In the genomic region with DNA sequence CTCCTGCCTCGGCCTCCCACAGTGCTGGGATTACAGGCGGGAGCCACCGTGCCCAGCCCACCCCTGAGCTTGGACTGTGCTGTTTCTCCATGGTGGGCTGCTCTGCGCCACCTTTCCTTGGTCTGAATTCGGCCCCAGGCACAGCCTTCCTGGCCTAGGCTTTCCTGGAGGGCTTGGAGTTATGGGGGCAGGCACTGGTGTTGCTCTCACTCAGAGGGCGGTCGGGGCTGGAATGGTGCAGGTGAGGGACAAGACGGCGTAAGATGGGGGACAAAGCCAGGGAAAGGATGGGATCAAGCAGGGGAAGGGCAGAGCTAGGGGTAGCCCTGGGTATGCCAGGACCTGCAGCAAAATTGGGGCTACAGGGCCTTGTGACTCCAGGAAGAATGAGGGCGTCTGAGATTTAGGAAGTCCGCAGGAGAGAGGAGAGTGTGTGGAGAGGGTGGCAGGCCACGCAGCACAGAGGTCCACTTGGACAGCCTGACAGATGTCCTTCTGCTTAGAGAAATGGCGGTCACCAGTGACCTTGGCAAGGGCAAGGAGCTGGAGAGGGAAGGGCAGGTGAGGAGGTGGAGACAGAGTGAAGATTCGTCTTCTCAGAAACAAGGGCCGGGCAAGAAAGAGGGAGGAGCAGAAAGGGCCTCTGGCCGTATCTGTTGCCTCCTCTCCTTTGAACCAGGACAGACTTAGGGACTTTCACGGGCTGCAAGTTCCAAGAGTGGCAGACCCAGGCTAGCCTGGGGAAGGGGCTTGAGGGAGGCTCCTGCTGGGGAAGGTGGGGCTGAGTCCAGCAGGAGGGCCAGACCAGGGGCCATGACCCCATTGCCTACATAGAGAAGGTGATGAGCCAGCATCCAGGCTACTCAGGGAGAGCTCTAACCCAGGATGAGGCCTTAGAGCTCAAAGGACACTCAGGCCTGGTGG, we compare ENCODE assay signal across 9 cellular contexts. TPM values are rescaled to one million over a fixed set of nuclear protein-coding genes. Genes with fewer than 3 reads are reported as not detected.
DNase-seq lines count a peak whose midpoint lies in the region; ATAC-seq and TF ChIP-seq lines count a peak whose summit lies in the region.
"Had no signal": no experiment of that assay in that cellular context is flagged by ENCODE, and none has a peak within 500 bp of the region (broad histone marks: within the 10 kb centered on the region; RNA-seq: fewer than 3 reads in every experiment).

No MANE protein-coding gene starts in this region.

- no TSS peak for BruUV-seq in A673 (replicated peaks; lab: Mats Ljungman, UMichigan)

- H3K36me3 ChIP-seq in ascending aorta (no peaks in the 10 kb centered on the region), tibial nerve (peaks cover 0 to 4% (median 0%) of the 10 kb centered on the region in 3 donors), A673 (ENCODE audit: insufficient read depth, low read length, poor library complexity, severe bottlenecking) (no peaks in the 10 kb centered on the region)

- H3K27me3 ChIP-seq in ascending aorta (no peaks in the 10 kb centered on the region), tibial nerve (no peaks in the 10 kb centered on the region), A673 (replicated peaks; ENCODE audit: insufficient read depth, low read depth, low read length, poor library complexity) (no peaks in the 10 kb centered on the region)

- peaks cover 53% of the 10 kb centered on the region for H3K4me1 Mint-ChIP-seq in activated T-cell treated with anti-CD3 and anti-CD28 coated beads, Interleukin-2, amount 50 U/mL, for 72 hours (ENCODE audit: low read depth)
- peaks cover 44% of the 10 kb centered on the region for H3K4me1 Mint-ChIP-seq in mesothelial cell of epicardium

- peaks cover 0 to 5% of the 10 kb centered on the region in 2 donors for H3K36me3 Mint-ChIP-seq in activated T-cell treated with anti-CD3 and anti-CD28 coated beads, Interleukin-2, amount 50 U/mL, for 72 hours (ENCODE audit: insufficient read depth in 2 of 2)
- no peaks in the 10 kb centered on the region for H3K36me3 Mint-ChIP-seq in mesothelial cell of epicardium

- H3K9me3 Mint-ChIP-seq in activated T-cell treated with anti-CD3 and anti-CD28 coated beads, Interleukin-2, amount 50 U/mL, for 72 hours: no peaks in the 10 kb centered on the region
- H3K9me3 Mint-ChIP-seq in mesothelial cell of epicardium: no peaks in the 10 kb centered on the region

- WGBS in tibial nerve, 2 donors: 89 to 90% methylated on average over 15 to 16 of the region's 17 CpGs

- TF ChIP-seq CTCF in ascending aorta (IDR thresholded peaks at IDR 0.05): no peak
- no peak for TF ChIP-seq CTCF in mesothelial cell of epicardium (IDR thresholded peaks at IDR 0.05; ENCODE audit: unreplicated experiment)
- TF ChIP-seq CTCF in tibial nerve (IDR thresholded peaks at IDR 0.05): no peak
- no peak for TF ChIP-seq CTCF in A673 (conservative IDR thresholded peaks at IDR 0.05; ENCODE audit: low read depth, low read length)
- TF ChIP-seq CTCF in omental fat pad (IDR thresholded peaks at IDR 0.05): no peak

- no peaks in the 10 kb centered on the region for H3K9me3 ChIP-seq in ascending aorta
- no peaks in the 10 kb centered on the region for H3K9me3 ChIP-seq in tibial nerve
- H3K9me3 ChIP-seq in A673 (ENCODE audit: low read depth, low read length, poor library complexity, severe bottlenecking): no peaks in the 10 kb centered on the region

- H3K4me3 ChIP-seq in ascending aorta (no peak overlapping the region), tibial nerve (no peak overlapping the region), A673 (ENCODE audit: low read depth, low read length, poor library complexity, severe bottlenecking) (no peak overlapping the region)

- intact Hi-C loops in ascending aorta (cut with DNase I): loop anchor here (2.0 to 10.0 kb wide), 5 partner anchors 21 to 547 kb away; partner anchors contain the start of genes ELOB, RNF151, RNPS1 and RPS2
- intact Hi-C loops in A673 (cut with micrococcal nuclease; ENCODE audit: unreplicated experiment): no loop called here

- POLR2A ChIA-PET in A673 (lab: Charles Lee; ENCODE audit: low non-redundant PET): interaction anchor here (0.6 kb wide), 1 partner anchor 105 kb away, joined by 3 read pairs; no protein-coding TSS in a partner anchor

- peak overlapping the region; percentile 92 for H3K27ac Mint-ChIP-seq in activated T-cell treated with anti-CD3 and anti-CD28 coated beads, Interleukin-2, amount 50 U/mL, for 72 hours
- H3K27ac Mint-ChIP-seq in mesothelial cell of epicardium: peak overlapping the region; percentile 91

- no peak for DNase-seq in activated T-cell treated with anti-CD3 and anti-CD28 coated beads, Interleukin-2, amount 50 U/mL, for 72 hours
- DNase-seq in activated T-cell treated with anti-CD3 and anti-CD28 coated beads, Interleukin-2, amount 50 U/mL, for 48 hours: no peak
- no peak for DNase-seq in ascending aorta (ENCODE audit: low spot score in 2 of 2)
- no peak for DNase-seq in mesothelial cell of epicardium (ENCODE audit: low spot score in 2 of 2, unreplicated experiment in 2 of 2)
- no peak for DNase-seq in tibial nerve (ENCODE audit: low spot score in 2 of 2)
- DNase-seq in A673 (ENCODE audit: low spot score): no peak
- DNase-seq in omental fat pad (ENCODE audit: low spot score): no peak

- H3K4me1 ChIP-seq in ascending aorta (peaks cover 12 to 28% of the 10 kb centered on the region in 2 donors), tibial nerve (peaks cover 0 to 50% (median 32%) of the 10 kb centered on the region in 4 donors), A673 (ENCODE audit: insufficient read depth, low read length, poor library complexity, severe bottlenecking) (peaks cover 15% of the 10 kb centered on the region)

- peak overlapping the region; percentile 96 to 97 for H3K27ac ChIP-seq in ascending aorta
- peak overlapping the region in 3 of 4 donors; percentile 98 to 100 (median 99) for H3K27ac ChIP-seq in tibial nerve
- no peak overlapping the region for H3K27ac ChIP-seq in A673 (ENCODE audit: low read depth, low read length, poor library complexity, severe bottlenecking)

- CTCF ChIA-PET in A673 (lab: Charles Lee): interaction anchor here (1.0 kb wide), 1 partner anchor 11 kb away, joined by 6 read pairs; no protein-coding TSS in a partner anchor

- H3K4me3 Mint-ChIP-seq in activated T-cell treated with anti-CD3 and anti-CD28 coated beads, Interleukin-2, amount 50 U/mL, for 72 hours: peak overlapping the region; percentile 90 to 91
- peak overlapping the region; percentile 69 for H3K4me3 Mint-ChIP-seq in mesothelial cell of epicardium

- H3K27me3 Mint-ChIP-seq in activated T-cell treated with anti-CD3 and anti-CD28 coated beads, Interleukin-2, amount 50 U/mL, for 72 hours (ENCODE audit: low read depth): no peaks in the 10 kb centered on the region
- H3K27me3 Mint-ChIP-seq in mesothelial cell of epicardium (ENCODE audit: low read depth): peaks cover 3% of the 10 kb centered on the region

- TF ChIP-seq POLR2A in tibial nerve (IDR thresholded peaks at IDR 0.05): no peak

- TF ChIP-seq EP300 in tibial nerve (IDR thresholded peaks at IDR 0.05): no peak

- no peak for ATAC-seq in activated T-cell treated with anti-CD3 and anti-CD28 coated beads, Interleukin-2, amount 50 U/mL, for 72 hours (replicated peaks in 1 of 2)
- ATAC-seq in HG03159 (IDR thresholded peaks at IDR 0.05; ENCODE audit: unreplicated experiment) (no peak), omental fat pad (ENCODE audit: low FRiP score) (no peak)

RNA-seq across cellular contexts. Expression of gene ATP6V0C, which starts 1.5 kb away (rescaled TPM):
- 10 to 100 TPM; 94.2 to 94.8 TPM for total RNA-seq in activated T-cell treated with anti-CD3 and anti-CD28 coated beads, Interleukin-2, amount 50 U/mL, for 72 hours
- total RNA-seq in ascending aorta (91.9 TPM), mesothelial cell of epicardium (143 to 151 TPM (median 149 TPM) in 3 replicates), tibial nerve (10 to 100 TPM; 48.1 to 73.0 (median 61.1) TPM), A673 (2021) (231 and 252 TPM in 2 replicates), omental fat pad (100 to 1,000 TPM in 1 of 4 donors, 10 to 100 TPM in 3; 43.5 to 113 (median 67.9) TPM)

RNA-seq across cellular contexts. Expression of gene AMDHD2, which starts 7.9 kb away (rescaled TPM):
- 10 to 100 TPM; 28.2 to 33.8 TPM for total RNA-seq in activated T-cell treated with anti-CD3 and anti-CD28 coated beads, Interleukin-2, amount 50 U/mL, for 72 hours
- total RNA-seq in ascending aorta (16.1 TPM), mesothelial cell of epicardium (46.3 to 47.2 TPM (median 46.4 TPM) in 3 replicates), tibial nerve (10 to 100 TPM; 40.4 to 64.5 (median 55.2) TPM), A673 (2021) (52.2 and 53.3 TPM in 2 replicates), omental fat pad (10 to 100 TPM; 26.7 to 35.9 (median 30.7) TPM)

RNA-seq across cellular contexts. Expression of gene CEMP1, which starts 18.9 kb away (rescaled TPM):
- under 1 TPM in 1 of 2 donors, not detected in 1; 0.30 TPM for total RNA-seq in activated T-cell treated with anti-CD3 and anti-CD28 coated beads, Interleukin-2, amount 50 U/mL, for 72 hours
- not detected for total RNA-seq in ascending aorta
- 0.75 to 1.7 TPM (median 1.1 TPM) in 3 replicates for total RNA-seq in mesothelial cell of epicardium
- total RNA-seq in tibial nerve: not detected
- not detected in 2 replicates for total RNA-seq in A673 (2021)
- total RNA-seq in omental fat pad: not detected
- total RNA-seq: fibroblast of lung had no signal

RNA-seq across cellular contexts. Expression of gene PDPK1, which starts 25.6 kb away (rescaled TPM):
- total RNA-seq in activated T-cell treated with anti-CD3 and anti-CD28 coated beads, Interleukin-2, amount 50 U/mL, for 72 hours: 10 to 100 TPM; 53.0 to 53.8 TPM
- 23.2 TPM for total RNA-seq in ascending aorta
- total RNA-seq in mesothelial cell of epicardium: 40.4 to 44.6 TPM (median 42.7 TPM) in 3 replicates
- 10 to 100 TPM; 28.6 to 41.7 (median 32.4) TPM for total RNA-seq in tibial nerve
- 31.6 and 37.9 TPM in 2 replicates for total RNA-seq in A673 (2021)
- total RNA-seq in omental fat pad: 10 to 100 TPM; 22.2 to 34.5 (median 25.6) TPM

RNA-seq across cellular contexts. Expression of gene TBC1D24, which starts 37.3 kb away (rescaled TPM):
- 10 to 100 TPM; 13.6 to 20.4 TPM for total RNA-seq in activated T-cell treated with anti-CD3 and anti-CD28 coated beads, Interleukin-2, amount 50 U/mL, for 72 hours
- 22.5 TPM for total RNA-seq in ascending aorta
- 24.2 to 25.0 TPM (median 24.7 TPM) in 3 replicates for total RNA-seq in mesothelial cell of epicardium
- 10 to 100 TPM; 12.0 to 18.3 (median 16.3) TPM for total RNA-seq in tibial nerve
- total RNA-seq in A673 (2021): 24.2 and 27.1 TPM in 2 replicates
- 10 to 100 TPM; 10.4 to 19.4 (median 13.0) TPM for total RNA-seq in omental fat pad
